Comparison of ENCODE assay signal across 8 cellular contexts in the genomic region with DNA sequence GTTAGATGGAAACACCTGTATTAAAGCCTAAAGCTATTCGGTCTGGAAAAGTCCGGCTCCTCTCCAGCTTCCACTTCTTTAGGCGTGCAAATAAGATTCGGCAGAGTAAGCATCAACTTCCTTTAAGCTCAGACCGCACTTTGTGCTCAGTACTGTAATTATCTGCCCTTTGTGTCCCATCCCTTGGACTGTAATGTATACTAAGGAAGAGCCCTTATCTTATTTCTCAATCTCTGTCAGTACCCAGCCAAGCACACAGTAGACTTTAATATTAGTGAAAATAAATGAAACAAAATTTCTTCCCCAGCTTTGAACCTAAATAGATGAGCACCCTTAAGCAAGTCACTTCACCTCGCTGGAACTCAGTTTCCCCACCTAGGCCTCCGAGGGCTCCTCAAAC. TPM values are rescaled to one million over a fixed set of nuclear protein-coding genes. Genes with fewer than 3 reads are reported as not detected.
DNase-seq lines count a peak whose midpoint lies in the region; ATAC-seq and TF ChIP-seq lines count a peak whose summit lies in the region.

No MANE protein-coding gene starts in this region.

- peak; percentile 8 to 34 for ATAC-seq in activated T-cell treated with anti-CD3 and anti-CD28 coated beads, Interleukin-2, amount 50 U/mL, for 4 hours
- peak; percentile 18 to 21 for ATAC-seq in gastrocnemius medialis

- peak overlapping the region; percentile 76 for H3K27ac Mint-ChIP-seq in activated T-helper 2 cell treated with anti-CD3 and anti-CD28 coated beads, Interferon-gamma antibody, Interleukin-2, Interleukin-4, amounts not matched to agents 10 μg/mL and 5 μg/mL and 100 μg/mL, durations not matched to agents 14 hours and 24 hours and 36 hours

- H3K4me1 Mint-ChIP-seq in activated T-cell treated with anti-CD3 and anti-CD28 coated beads, Interleukin-2, amount 50 U/mL, for 4 hours (ENCODE audit: low read depth), result peaks cover 52% of the 10 kb centered on the region
- peaks cover 31% of the 10 kb centered on the region for H3K4me1 Mint-ChIP-seq in activated T-helper 2 cell treated with anti-CD3 and anti-CD28 coated beads, Interferon-gamma antibody, Interleukin-2, Interleukin-4, amounts not matched to agents 10 μg/mL and 5 μg/mL and 100 μg/mL, durations not matched to agents 14 hours and 24 hours and 36 hours (ENCODE audit: low read depth)

- intact Hi-C loops in activated T-helper 2 cell treated with anti-CD3 and anti-CD28 coated beads, Interferon-gamma antibody, Interleukin-2, Interleukin-4, amounts not matched to agents 10 μg/mL and 5 μg/mL and 100 μg/mL, durations not matched to agents 14 hours and 24 hours and 36 hours (cut with micrococcal nuclease), result no loop called here
- intact Hi-C loops in gastrocnemius medialis (cut with DNase I; ENCODE audit: low total_unique reads), result no loop called here

- no peaks in the 10 kb centered on the region for H3K27me3 ChIP-seq in HL-60 (ENCODE audit: insufficient read depth, poor library complexity, severe bottlenecking)
- H3K27me3 ChIP-seq in right atrium auricular region, result no peaks in the 10 kb centered on the region
- no peaks in the 10 kb centered on the region for H3K27me3 ChIP-seq in gastrocnemius medialis

- TF ChIP-seq CTCF in HL-60 (IDR thresholded peaks at IDR 0.05; ENCODE audit: insufficient read depth, low read length), result no peak
- no peak for TF ChIP-seq CTCF in right atrium auricular region (IDR thresholded peaks at IDR 0.05)
- no peak for TF ChIP-seq CTCF in gastrocnemius medialis (IDR thresholded peaks at IDR 0.05 in 4 of 5, conservative IDR thresholded peaks at IDR 0.05 in 1 of 5)
- no peak for TF ChIP-seq CTCF in GM13976 (IDR thresholded peaks at IDR 0.05; ENCODE audit: borderline replicate concordance, control extremely low read depth, extremely low read depth, insufficient read depth, missing control alignments)

- no peaks in the 10 kb centered on the region for H3K27me3 Mint-ChIP-seq in activated T-cell treated with anti-CD3 and anti-CD28 coated beads, Interleukin-2, amount 50 U/mL, for 4 hours (ENCODE audit: low read depth)
- no peaks in the 10 kb centered on the region for H3K27me3 Mint-ChIP-seq in activated T-helper 2 cell treated with anti-CD3 and anti-CD28 coated beads, Interferon-gamma antibody, Interleukin-2, Interleukin-4, amounts not matched to agents 10 μg/mL and 5 μg/mL and 100 μg/mL, durations not matched to agents 14 hours and 24 hours and 36 hours (ENCODE audit: low read depth)

- no peak for TF ChIP-seq POLR2A in gastrocnemius medialis (IDR thresholded peaks at IDR 0.05)

- H3K9me3 ChIP-seq in right atrium auricular region (peaks cover 0 to 2% of the 10 kb centered on the region in 2 donors), gastrocnemius medialis (no peaks in the 10 kb centered on the region)

- in situ Hi-C loops in gastrocnemius medialis (cut with MboI; ENCODE audit: low sequenced_read_pairs in 4 of 4) (no loop called here), GM13976 (cut with MboI; ENCODE audit: low sequenced_read_pairs, unreplicated experiment) (no loop called here)

- no peak for DNase-seq in activated T-cell treated with anti-CD3 and anti-CD28 coated beads, Interleukin-2, amount 50 U/mL, for 4 hours
- DNase-seq in activated T-cell treated with anti-CD3 and anti-CD28 coated beads, Interleukin-2, amount 50 U/mL, for 1 hour, result no peak
- DNase-seq in HL-60 (ENCODE audit: low read depth in 1 of 2, low spot score in 1 of 2) (peak in 1 of 2 experiments; percentile 25), right atrium auricular region (ENCODE audit: low spot score) (no peak), gastrocnemius medialis (no peak), GM13976 (ENCODE audit: low spot score) (no peak), mucosa of gallbladder (ENCODE audit: low spot score) (no peak)
- no peak for DNase-seq in activated T-helper 2 cell treated with anti-CD3 and anti-CD28 coated beads, Interferon-gamma antibody, Interleukin-2, Interleukin-4, amounts not matched to agents 10 μg/mL and 5 μg/mL and 100 μg/mL, durations not matched to agents 14 hours and 24 hours and 36 hours (ENCODE audit: low spot score)

- peaks cover 17% of the 10 kb centered on the region for H3K36me3 Mint-ChIP-seq in activated T-cell treated with anti-CD3 and anti-CD28 coated beads, Interleukin-2, amount 50 U/mL, for 4 hours (ENCODE audit: insufficient read depth)
- H3K36me3 Mint-ChIP-seq in activated T-helper 2 cell treated with anti-CD3 and anti-CD28 coated beads, Interferon-gamma antibody, Interleukin-2, Interleukin-4, amounts not matched to agents 10 μg/mL and 5 μg/mL and 100 μg/mL, durations not matched to agents 14 hours and 24 hours and 36 hours (ENCODE audit: low read depth), result peaks cover 34% of the 10 kb centered on the region

- H3K4me3 ChIP-seq in HL-60 (replicated peaks; ENCODE audit: insufficient read depth, low read length) (peak overlapping the region; percentile 61), right atrium auricular region (peak overlapping the region; percentile 47 to 70), gastrocnemius medialis (peak overlapping the region; percentile 70 to 79 (median 74))

- H3K36me3 ChIP-seq in right atrium auricular region, result no peaks in the 10 kb centered on the region
- H3K36me3 ChIP-seq in gastrocnemius medialis, result no peaks in the 10 kb centered on the region

- H3K27ac ChIP-seq in HL-60 (replicated peaks), result peak overlapping the region; percentile 59
- H3K27ac ChIP-seq in right atrium auricular region, result peak overlapping the region; percentile 83 to 88
- peak overlapping the region; percentile 79 to 84 (median 82) for H3K27ac ChIP-seq in gastrocnemius medialis

- peak overlapping the region; percentile 85 for H3K4me3 Mint-ChIP-seq in activated T-cell treated with anti-CD3 and anti-CD28 coated beads, Interleukin-2, amount 50 U/mL, for 4 hours
- H3K4me3 Mint-ChIP-seq in activated T-helper 2 cell treated with anti-CD3 and anti-CD28 coated beads, Interferon-gamma antibody, Interleukin-2, Interleukin-4, amounts not matched to agents 10 μg/mL and 5 μg/mL and 100 μg/mL, durations not matched to agents 14 hours and 24 hours and 36 hours (ENCODE audit: low read depth), result peak overlapping the region; percentile 89

- H3K4me1 ChIP-seq in right atrium auricular region (peaks cover 0 to 31% of the 10 kb centered on the region in 2 donors), gastrocnemius medialis (peaks cover 31% of the 10 kb centered on the region in 2 donors)

- no peaks in the 10 kb centered on the region for H3K9me3 Mint-ChIP-seq in activated T-cell treated with anti-CD3 and anti-CD28 coated beads, Interleukin-2, amount 50 U/mL, for 4 hours
- H3K9me3 Mint-ChIP-seq in activated T-helper 2 cell treated with anti-CD3 and anti-CD28 coated beads, Interferon-gamma antibody, Interleukin-2, Interleukin-4, amounts not matched to agents 10 μg/mL and 5 μg/mL and 100 μg/mL, durations not matched to agents 14 hours and 24 hours and 36 hours, result peaks cover 6% of the 10 kb centered on the region

RNA-seq across cellular contexts. Expression of a gene that starts 0.5 kb away (rescaled TPM):
- 1 to 10 TPM; 2.5 to 4.1 (median 2.5) TPM for total RNA-seq in activated T-cell treated with anti-CD3 and anti-CD28 coated beads, Interleukin-2, amount 50 U/mL, for 4 hours
- 4.8 and 5.0 TPM in 2 replicates for total RNA-seq in activated T-helper 2 cell treated with anti-CD3 and anti-CD28 coated beads, Interferon-gamma antibody, Interleukin-2, Interleukin-4, amounts not matched to agents 10 μg/mL and 5 μg/mL and 100 μg/mL, durations not matched to agents 14 hours and 24 hours and 36 hours
- total RNA-seq in right atrium auricular region (1 to 10 TPM; 2.6 to 3.1 TPM), gastrocnemius medialis (1 to 10 TPM; 1.6 to 3.3 (median 2.8) TPM), mucosa of gallbladder (9.4 TPM)

RNA-seq across cellular contexts. Expression of a gene that starts 26.6 kb away (rescaled TPM):
- 1 to 10 TPM; 8.0 to 9.7 (median 9.3) TPM for total RNA-seq in activated T-cell treated with anti-CD3 and anti-CD28 coated beads, Interleukin-2, amount 50 U/mL, for 4 hours
- total RNA-seq in activated T-helper 2 cell treated with anti-CD3 and anti-CD28 coated beads, Interferon-gamma antibody, Interleukin-2, Interleukin-4, amounts not matched to agents 10 μg/mL and 5 μg/mL and 100 μg/mL, durations not matched to agents 14 hours and 24 hours and 36 hours, result 14.2 and 15.5 TPM in 2 replicates
- 1 to 10 TPM; 5.7 to 6.8 TPM for total RNA-seq in right atrium auricular region
- total RNA-seq in gastrocnemius medialis, result 10 to 100 TPM in 1 of 4 donors, 1 to 10 TPM in 3; 1.8 to 11.6 (median 7.6) TPM
- total RNA-seq in mucosa of gallbladder, result 13.0 TPM

RNA-seq across cellular contexts. Expression of a gene that starts 26.9 kb away (rescaled TPM):
- total RNA-seq in activated T-cell treated with anti-CD3 and anti-CD28 coated beads, Interleukin-2, amount 50 U/mL, for 4 hours, result 10 to 100 TPM; 12.9 to 15.0 (median 14.8) TPM
- 15.7 and 16.2 TPM in 2 replicates for total RNA-seq in activated T-helper 2 cell treated with anti-CD3 and anti-CD28 coated beads, Interferon-gamma antibody, Interleukin-2, Interleukin-4, amounts not matched to agents 10 μg/mL and 5 μg/mL and 100 μg/mL, durations not matched to agents 14 hours and 24 hours and 36 hours
- 10 to 100 TPM in 1 of 2 donors, 1 to 10 TPM in 1; 9.4 to 11.0 TPM for total RNA-seq in right atrium auricular region
- 10 to 100 TPM in 3 of 4 donors, 1 to 10 TPM in 1; 7.7 to 15.2 (median 14.5) TPM for total RNA-seq in gastrocnemius medialis
- 15.5 TPM for total RNA-seq in mucosa of gallbladder

RNA-seq across cellular contexts. Expression of a gene that starts 47.5 kb away (rescaled TPM):
- total RNA-seq in activated T-cell treated with anti-CD3 and anti-CD28 coated beads, Interleukin-2, amount 50 U/mL, for 4 hours, result 10 to 100 TPM; 61.7 to 65.5 (median 62.9) TPM
- total RNA-seq in activated T-helper 2 cell treated with anti-CD3 and anti-CD28 coated beads, Interferon-gamma antibody, Interleukin-2, Interleukin-4, amounts not matched to agents 10 μg/mL and 5 μg/mL and 100 μg/mL, durations not matched to agents 14 hours and 24 hours and 36 hours, result 43.9 and 47.4 TPM in 2 replicates
- 100 to 1,000 TPM in 1 of 2 donors, 10 to 100 TPM in 1; 70.1 to 134 TPM for total RNA-seq in right atrium auricular region
- 10 to 100 TPM; 59.2 to 97.0 (median 82.6) TPM for total RNA-seq in gastrocnemius medialis
- total RNA-seq in mucosa of gallbladder, result 46.8 TPM
